ENCODE assay signal across 8 cellular contexts in the genomic region with DNA sequence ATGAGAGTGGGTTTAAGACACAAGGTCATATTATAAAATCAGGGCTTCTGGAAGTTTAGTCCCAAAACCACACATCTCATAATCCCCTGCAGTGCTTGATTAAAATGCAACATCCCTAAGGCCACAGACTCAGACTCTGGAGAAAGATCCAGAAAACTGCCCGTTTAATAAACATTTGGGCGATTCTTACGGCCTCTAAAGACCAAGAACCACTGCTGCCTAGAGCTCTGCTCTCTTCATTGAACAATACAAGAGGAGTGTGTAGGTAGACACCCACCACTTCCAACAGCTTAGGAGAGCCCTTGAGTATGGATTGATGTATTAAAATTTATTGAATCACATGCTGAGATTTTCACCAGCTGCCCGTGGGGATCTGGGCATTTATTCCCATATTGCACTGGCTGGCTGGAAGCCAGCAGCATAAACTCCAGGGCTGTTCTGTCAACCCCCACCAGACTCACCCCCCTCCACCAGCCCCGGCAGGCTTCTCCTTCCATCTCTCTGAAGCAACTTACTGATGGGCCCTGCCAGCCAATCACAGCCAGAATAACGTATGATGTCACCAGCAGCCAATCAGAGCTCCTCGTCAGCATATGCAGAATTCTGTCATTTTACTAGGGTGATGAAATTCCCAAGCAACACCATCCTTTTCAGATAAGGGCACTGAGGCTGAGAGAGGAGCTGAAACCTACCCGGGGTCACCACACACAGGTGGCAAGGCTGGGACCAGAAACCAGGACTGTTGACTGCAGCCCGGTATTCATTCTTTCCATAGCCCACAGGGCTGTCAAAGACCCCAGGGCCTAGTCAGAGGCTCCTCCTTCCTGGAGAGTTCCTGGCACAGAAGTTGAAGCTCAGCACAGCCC. TPM values are rescaled to one million over a fixed set of nuclear protein-coding genes. Genes with fewer than 3 reads are reported as not detected.
DNase-seq lines count a peak whose midpoint lies in the region; ATAC-seq, FAIRE-seq and TF ChIP-seq lines count a peak whose summit lies in the region.

No MANE protein-coding gene starts in this region.

- peak overlapping the region; percentile 30 for H3K27ac ChIP-seq in suprapubic skin

- no peak for ATAC-seq in HG02938 (IDR thresholded peaks at IDR 0.05; ENCODE audit: unreplicated experiment)

- DNase-seq in AG10803 (ENCODE audit: low read depth) (peak; percentile 98), HAP-1 (ENCODE audit: low spot score in 2 of 2) (peak; percentile 39 to 78), NCI-H510A (lab: John Stamatoyannopoulos, UW) (peak; percentile 55), bronchial epithelial cell (ENCODE audit: low read depth) (peak; percentile 70), kidney glomerular epithelial cell (lab: John Stamatoyannopoulos, UW) (peak; percentile 62), suprapubic skin (ENCODE audit: low spot score in 2 of 2) (peak; percentile 88 to 90)
- DNase-seq in stimulated activated CD4-positive, alpha-beta T cell treated with anti-CD3 and anti-CD28 coated beads, Interleukin-2, amount 100 ng/mL, for 48 hours: no peak

- no peaks in the 10 kb centered on the region; the same call in 1 of the 2 replicates for H3K27me3 ChIP-seq in HAP-1 (ENCODE audit: low read depth)
- H3K27me3 ChIP-seq in bronchial epithelial cell (ENCODE audit: control insufficient read depth, insufficient read depth, low read length): peaks cover 2% of the 10 kb centered on the region
- H3K27me3 ChIP-seq in suprapubic skin: peaks cover 4% of the 10 kb centered on the region

- H3K4me1 ChIP-seq in HAP-1: peaks cover 14% of the 10 kb centered on the region
- peaks cover 31% of the 10 kb centered on the region for H3K4me1 ChIP-seq in suprapubic skin

- no peaks in the 10 kb centered on the region for H3K9me3 ChIP-seq in HAP-1
- no peaks in the 10 kb centered on the region for H3K9me3 ChIP-seq in suprapubic skin

- no peak for FAIRE-seq in bronchial epithelial cell (lab: Jason Lieb, UNC)

- H3K4me3 ChIP-seq in AG10803 (ENCODE audit: low read length): no peak overlapping the region; the same call in 1 of the 2 replicates
- H3K4me3 ChIP-seq in HAP-1: no peak overlapping the region; the same call in 1 of the 2 replicates
- H3K4me3 ChIP-seq in bronchial epithelial cell (ENCODE audit: low read depth, low read length): no peak overlapping the region
- H3K4me3 ChIP-seq in suprapubic skin: no peak overlapping the region

- 52% methylated on average over 7 of the region's 9 CpGs for WGBS in suprapubic skin

- TF ChIP-seq EP300 in suprapubic skin (IDR thresholded peaks at IDR 0.05): no peak

- peak in 1 of 2 donors; percentile 30 for TF ChIP-seq POLR2A in suprapubic skin (IDR thresholded peaks at IDR 0.05)

- TF ChIP-seq CTCF in AG10803 (conservative IDR thresholded peaks at IDR 0.05; ENCODE audit: low read length) (no peak), bronchial epithelial cell (IDR thresholded peaks at IDR 0.05; ENCODE audit: insufficient read depth, low read length, severe bottlenecking) (no peak), suprapubic skin (IDR thresholded peaks at IDR 0.05) (no peak)

- in situ Hi-C loops in HAP-1 (cut with MboI; ENCODE audit: low sequenced_read_pairs): loop anchor here (5.0 kb wide), 1 partner anchor 52 kb away; no protein-coding TSS in a partner anchor

- H3K36me3 ChIP-seq in HAP-1 (replicated peaks): no peaks in the 10 kb centered on the region
- H3K36me3 ChIP-seq in bronchial epithelial cell (ENCODE audit: control insufficient read depth, insufficient read depth, low read length): no peaks in the 10 kb centered on the region
- H3K36me3 ChIP-seq in suprapubic skin: no peaks in the 10 kb centered on the region

RNA-seq across cellular contexts. Expression of a gene that starts 0.7 kb away (rescaled TPM):
- total RNA-seq in bronchial epithelial cell (3.7 and 5.2 TPM in 2 replicates), suprapubic skin (1 to 10 TPM; 1.5 to 4.1 (median 2.5) TPM)

RNA-seq across cellular contexts. Expression of a gene that starts 18.0 kb away (rescaled TPM):
- 1,010 and 1,591 TPM in 2 replicates for total RNA-seq in bronchial epithelial cell
- 1,000 to 10,000 TPM in 2 of 4 donors, 100 to 1,000 TPM in 2; 578 to 1,480 (median 967) TPM for total RNA-seq in suprapubic skin

RNA-seq across cellular contexts. Expression of a gene that starts 32.0 kb away (rescaled TPM):
- total RNA-seq in bronchial epithelial cell: 0.90 and 1.1 TPM in 2 replicates
- total RNA-seq in suprapubic skin: 1 to 10 TPM; 2.6 to 8.9 (median 5.4) TPM

RNA-seq across cellular contexts. Expression of a gene that starts 58.1 kb away (rescaled TPM):
- total RNA-seq in bronchial epithelial cell (31.9 and 66.2 TPM in 2 replicates), suprapubic skin (10 to 100 TPM; 12.7 to 24.7 (median 17.9) TPM)

Comparison
In these comparisons a context has a peak if more than half of its experiments do, and no peak if none do; other contexts are left out.
1. DNase-seq: peak in AG10803 (single experiment), HAP-1 (2 of 2), NCI-H510A (single experiment), bronchial epithelial cell (single experiment), kidney glomerular epithelial cell (single experiment) and suprapubic skin (2 of 2); none in stimulated activated CD4-positive, alpha-beta T cell treated with anti-CD3 and anti-CD28 coated beads, Interleukin-2, amount 100 ng/mL, for 48 hours (0 of 2).